Comparison of ENCODE assay signal across 18 cellular contexts in genomic region chr7:33923440-33924229, GRCh38. TPM values are rescaled to one million over a fixed set of nuclear protein-coding genes. Genes with fewer than 3 reads are reported as not detected.
"Had no signal": no experiment of that assay in that cellular context is flagged by ENCODE, and none has a peak within 500 bp of the region (broad histone marks: within the 10 kb centered on the region; RNA-seq: fewer than 3 reads in every experiment).

No MANE protein-coding gene starts in this region.

- ATAC-seq: activated T-helper 17 cell treated with anti-CD3 and anti-CD28 coated beads, Interleukin-2, amount 50 U/mL, for 72 hours; foreskin keratinocyte; left lung; stimulated activated naive CD8-positive, alpha-beta T cell treated with anti-CD3 and anti-CD28 coated beads, Interleukin-15, amount 100 ng/mL, for 72 hours had no signal

- H3K27ac ChIP-seq: body of pancreas, dorsolateral prefrontal cortex, foreskin keratinocyte, heart left ventricle, left lung, ovary had no signal

- H3K4me1 ChIP-seq: body of pancreas, foreskin keratinocyte, left lung had no signal

- H3K4me3 ChIP-seq: body of pancreas, dorsolateral prefrontal cortex, heart left ventricle, left lung, ovary had no signal

- H3K36me3 ChIP-seq: heart left ventricle, left lung, ovary had no signal

- DNase-seq: activated CD4-positive, alpha-beta T cell treated with anti-CD3 and anti-CD28 coated beads, Interleukin-2, amount 10 ng/mL, durations not matched to agents 7 days and 5 days; activated CD4-positive, CD25-positive, alpha-beta regulatory T cell; activated naive CD4-positive, alpha-beta T cell treated with anti-CD3 and anti-CD28 coated beads, Interleukin-2, amount 50 U/mL, for 16 hours; activated T-cell treated with anti-CD3 and anti-CD28 coated beads for 4 hours; amniotic stem cell; dorsolateral prefrontal cortex; foreskin keratinocyte; heart left ventricle; left lung; ovary; stimulated activated CD4-positive, alpha-beta T cell treated with anti-CD3 and anti-CD28 coated beads, Interleukin-15, amount 100 ng/mL, for 24 hours; stimulated activated CD4-positive, alpha-beta T cell treated with anti-CD3 and anti-CD28 coated beads, Interleukin-4, amount 100 ng/mL, for 24 hours; stimulated activated naive CD8-positive, alpha-beta T cell treated with anti-CD3 and anti-CD28 coated beads, Interleukin-15, amount 100 ng/mL, for 72 hours had no signal

- H3K27me3 ChIP-seq: body of pancreas, dorsolateral prefrontal cortex, left lung, ovary had no signal

- FAIRE-seq: keratinocyte had no signal

- H3K9me3 ChIP-seq: body of pancreas, heart left ventricle, left lung, ovary had no signal

RNA-seq across cellular contexts. Expression of gene BMPER, which starts 18.3 kb away (rescaled TPM):
- total RNA-seq: activated CD4-positive, alpha-beta T cell treated with anti-CD3 and anti-CD28 coated beads, Interleukin-2, amount 10 ng/mL, durations not matched to agents 7 days and 5 days; activated CD8-positive, alpha-beta memory T cell treated with anti-CD3 and anti-CD28 coated beads for 36 hours; neural crest cell had no signal
- polyA plus RNA-seq: foreskin keratinocyte had no signal
